In the genomic region with DNA sequence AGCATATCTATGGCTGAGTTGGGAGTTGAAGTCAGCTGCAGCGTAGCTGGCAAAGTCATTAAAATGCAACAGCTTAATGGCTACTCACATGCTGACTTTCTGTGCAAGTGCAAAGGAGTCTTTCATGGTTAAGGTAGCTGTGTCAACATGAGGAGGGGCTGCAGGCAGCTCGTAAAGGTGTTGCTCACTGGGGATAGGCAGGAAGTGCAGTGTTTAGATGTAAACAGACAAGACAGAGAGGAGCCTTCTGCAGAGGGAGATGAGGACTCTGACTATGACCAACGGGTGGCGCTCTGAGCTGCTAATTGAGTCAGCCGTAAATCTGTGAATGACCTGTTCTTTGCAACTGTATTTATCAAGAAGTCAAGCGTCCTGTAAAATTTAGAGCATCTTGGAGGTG, we compare ENCODE assay signal across 8 cellular contexts. TPM values are rescaled to one million over a fixed set of nuclear protein-coding genes. Genes with fewer than 3 reads are reported as not detected.
A peak's percentile ranks its signal among the peaks of the same experiment; 100 is the strongest.
DNase-seq lines count a peak whose midpoint lies in the region; ATAC-seq and TF ChIP-seq lines count a peak whose summit lies in the region.

No MANE protein-coding gene starts in this region.

- H3K36me3 ChIP-seq in SK-N-SH (replicated peaks in 1 of 2; ENCODE audit: control insufficient read depth in 1 of 2, insufficient read depth in 2 of 2, low read length in 1 of 2) (no peaks in the 10 kb centered on the region), gastrocnemius medialis (no peaks in the 10 kb centered on the region)

- TF ChIP-seq POLR2A in gastrocnemius medialis (IDR thresholded peaks at IDR 0.05): no peak
- no peak for TF ChIP-seq POLR2A in GM18505 (IDR thresholded peaks at IDR 0.05; ENCODE audit: borderline replicate concordance, extremely low read depth, insufficient read depth, insufficient read length)

- in situ Hi-C loops in gastrocnemius medialis (cut with MboI; ENCODE audit: low sequenced_read_pairs in 4 of 4): no loop called here

- peak; percentile 41 for TF ChIP-seq CTCF in SK-N-SH (IDR thresholded peaks at IDR 0.05)
- TF ChIP-seq CTCF in endothelial cell (IDR thresholded peaks at IDR 0.05; ENCODE audit: unreplicated experiment): peak; percentile 69
- TF ChIP-seq CTCF in gastrocnemius medialis (IDR thresholded peaks at IDR 0.05 in 4 of 5, conservative IDR thresholded peaks at IDR 0.05 in 1 of 5): peak in 1 of 5 experiments; percentile 16

- no peaks in the 10 kb centered on the region for H3K9me2 ChIP-seq in SK-N-SH

- peaks cover 3% of the 10 kb centered on the region for H3F3A ChIP-seq in SK-N-SH (replicated peaks; ENCODE audit: insufficient read depth)

- no peaks in the 10 kb centered on the region for H3K27me3 ChIP-seq in SK-N-SH (ENCODE audit: insufficient read depth)
- no peaks in the 10 kb centered on the region for H3K27me3 ChIP-seq in gastrocnemius medialis

- TF ChIP-seq EP300 in SK-N-SH (IDR thresholded peaks at IDR 0.05; ENCODE audit: borderline replicate concordance in 1 of 2, low read depth in 1 of 2, low read length in 1 of 2): no peak

- no peaks in the 10 kb centered on the region for H3K9me3 Mint-ChIP-seq in endothelial cell (ENCODE audit: unreplicated experiment)
- no peaks in the 10 kb centered on the region for H3K9me3 Mint-ChIP-seq in activated T-helper 2 cell treated with anti-CD3 and anti-CD28 coated beads, Interferon-gamma antibody, Interleukin-2, Interleukin-4, amounts not matched to agents 10 μg/mL and 5 μg/mL and 100 μg/mL, durations not matched to agents 14 hours and 24 hours and 36 hours

- no peaks in the 10 kb centered on the region for H3K9me3 ChIP-seq in SK-N-SH
- H3K9me3 ChIP-seq in gastrocnemius medialis: no peaks in the 10 kb centered on the region

- H4K20me1 ChIP-seq in SK-N-SH (ENCODE audit: insufficient read depth): no peaks in the 10 kb centered on the region

- no peak overlapping the region for H3K9ac ChIP-seq in SK-N-SH

- H3K36me3 Mint-ChIP-seq in endothelial cell (ENCODE audit: low read depth, unreplicated experiment): no peaks in the 10 kb centered on the region
- H3K36me3 Mint-ChIP-seq in activated T-helper 2 cell treated with anti-CD3 and anti-CD28 coated beads, Interferon-gamma antibody, Interleukin-2, Interleukin-4, amounts not matched to agents 10 μg/mL and 5 μg/mL and 100 μg/mL, durations not matched to agents 14 hours and 24 hours and 36 hours (ENCODE audit: low read depth): no peaks in the 10 kb centered on the region

- H3K4me3 ChIP-seq in SK-N-SH (ENCODE audit: low read depth in 2 of 2, low read length in 1 of 2): no peak overlapping the region
- H3K4me3 ChIP-seq in gastrocnemius medialis: no peak overlapping the region

- peaks cover 27% of the 10 kb centered on the region for H3K4me1 Mint-ChIP-seq in endothelial cell (ENCODE audit: unreplicated experiment)
- H3K4me1 Mint-ChIP-seq in activated T-helper 2 cell treated with anti-CD3 and anti-CD28 coated beads, Interferon-gamma antibody, Interleukin-2, Interleukin-4, amounts not matched to agents 10 μg/mL and 5 μg/mL and 100 μg/mL, durations not matched to agents 14 hours and 24 hours and 36 hours (ENCODE audit: low read depth): no peaks in the 10 kb centered on the region

- CTCF ChIA-PET in SK-N-SH (lab: Yijun Ruan, JAX): interaction anchor here (0.5 to 4.5 kb wide), 5 partner anchors 43 to 422 kb away, joined by 3 to 20 read pairs (median 3); no protein-coding TSS in a partner anchor

- no peak overlapping the region for H3K4me2 ChIP-seq in SK-N-SH

- intact Hi-C loops in gastrocnemius medialis (cut with DNase I; ENCODE audit: low total_unique reads): no loop called here
- intact Hi-C loops in activated T-helper 2 cell treated with anti-CD3 and anti-CD28 coated beads, Interferon-gamma antibody, Interleukin-2, Interleukin-4, amounts not matched to agents 10 μg/mL and 5 μg/mL and 100 μg/mL, durations not matched to agents 14 hours and 24 hours and 36 hours (cut with micrococcal nuclease): no loop called here

- H3K79me2 ChIP-seq in SK-N-SH (ENCODE audit: insufficient read depth): no peaks in the 10 kb centered on the region

- H3K4me1 ChIP-seq in SK-N-SH (ENCODE audit: control insufficient read depth in 1 of 2, insufficient read depth in 2 of 2, low read depth in 1 of 2, low read length in 1 of 2): peaks cover 0 to 17% of the 10 kb centered on the region in 2 experiments; a peak in 2 of 4 replicates
- H3K4me1 ChIP-seq in gastrocnemius medialis: peaks cover 0 to 28% of the 10 kb centered on the region in 2 donors

- no peak for ATAC-seq in SK-N-SH treated with all-trans-retinoic acid at 6 μM for 48 hours
- ATAC-seq in gastrocnemius medialis: no peak
- ATAC-seq in GM18505 (IDR thresholded peaks at IDR 0.05; ENCODE audit: unreplicated experiment): no peak

- no peaks in the 10 kb centered on the region for H3K27me3 Mint-ChIP-seq in endothelial cell (ENCODE audit: unreplicated experiment)
- H3K27me3 Mint-ChIP-seq in activated T-helper 2 cell treated with anti-CD3 and anti-CD28 coated beads, Interferon-gamma antibody, Interleukin-2, Interleukin-4, amounts not matched to agents 10 μg/mL and 5 μg/mL and 100 μg/mL, durations not matched to agents 14 hours and 24 hours and 36 hours (ENCODE audit: low read depth): peaks cover 2% of the 10 kb centered on the region

- POLR2A ChIA-PET in SK-N-SH (lab: Yijun Ruan, JAX): no interaction called here

- peak; percentile 40; the same call in 1 of the 2 replicates for TF ChIP-seq RAD21 in SK-N-SH (IDR thresholded peaks at IDR 0.05; ENCODE audit: low read length)

- H3K27ac ChIP-seq in SK-N-SH (ENCODE audit: low read depth in 2 of 2, low read length in 1 of 2) (no peak overlapping the region), gastrocnemius medialis (peak overlapping the region in 3 of 4 donors; percentile 4 to 15 (median 5))

- H3K4me3 Mint-ChIP-seq in endothelial cell (ENCODE audit: unreplicated experiment): no peak overlapping the region
- no peak overlapping the region for H3K4me3 Mint-ChIP-seq in activated T-helper 2 cell treated with anti-CD3 and anti-CD28 coated beads, Interferon-gamma antibody, Interleukin-2, Interleukin-4, amounts not matched to agents 10 μg/mL and 5 μg/mL and 100 μg/mL, durations not matched to agents 14 hours and 24 hours and 36 hours (ENCODE audit: low read depth)

- 82% methylated on average over 6 of the region's 6 CpGs for WGBS in SK-N-SH (ENCODE audit: low lambda C conversion rate)

- H2AFZ ChIP-seq in SK-N-SH (ENCODE audit: low read depth): no peak overlapping the region

- DNase-seq in SK-N-SH: no peak
- peak; percentile 2 to 33 for DNase-seq in NCI-H187 (lab: John Stamatoyannopoulos, UW)
- peak; percentile 64 for DNase-seq in endothelial cell (ENCODE audit: low spot score)
- no peak for DNase-seq in gastrocnemius medialis
- DNase-seq in stimulated activated CD8-positive, alpha-beta memory T cell treated with anti-CD3 and anti-CD28 coated beads, Interleukin-4, amount 100 ng/mL, for 48 hours: no peak
- no peak for DNase-seq in activated T-helper 2 cell treated with anti-CD3 and anti-CD28 coated beads, Interferon-gamma antibody, Interleukin-2, Interleukin-4, amounts not matched to agents 10 μg/mL and 5 μg/mL and 100 μg/mL, durations not matched to agents 14 hours and 24 hours and 36 hours (ENCODE audit: low spot score)

- H3K27ac Mint-ChIP-seq in endothelial cell (ENCODE audit: unreplicated experiment): no peak overlapping the region
- H3K27ac Mint-ChIP-seq in activated T-helper 2 cell treated with anti-CD3 and anti-CD28 coated beads, Interferon-gamma antibody, Interleukin-2, Interleukin-4, amounts not matched to agents 10 μg/mL and 5 μg/mL and 100 μg/mL, durations not matched to agents 14 hours and 24 hours and 36 hours: no peak overlapping the region

TF ChIP-seq in SK-N-SH, 30 proteins besides CTCF, POLR2A, EP300 and RAD21 (continues in another document):
- TF ChIP-seq, protein P1, sequence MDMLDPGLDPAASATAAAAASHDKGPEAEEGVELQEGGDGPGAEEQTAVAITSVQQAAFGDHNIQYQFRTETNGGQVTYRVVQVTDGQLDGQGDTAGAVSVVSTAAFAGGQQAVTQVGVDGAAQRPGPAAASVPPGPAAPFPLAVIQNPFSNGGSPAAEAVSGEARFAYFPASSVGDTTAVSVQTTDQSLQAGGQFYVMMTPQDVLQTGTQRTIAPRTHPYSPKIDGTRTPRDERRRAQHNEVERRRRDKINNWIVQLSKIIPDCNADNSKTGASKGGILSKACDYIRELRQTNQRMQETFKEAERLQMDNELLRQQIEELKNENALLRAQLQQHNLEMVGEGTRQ (IDR thresholded peaks at IDR 0.05; ENCODE audit: borderline replicate concordance, low read depth, low read length): no peak

TF ChIP-seq in SK-N-SH treated with all-trans-retinoic acid at 6 μM for 48 hours, 23 proteins besides CTCF, POLR2A, EP300 and RAD21 (continues in another document):
- TF ChIP-seq ISL1 (CRISPR knock-in tag; IDR thresholded peaks at IDR 0.05): no peak
- TF ChIP-seq, protein P2, sequence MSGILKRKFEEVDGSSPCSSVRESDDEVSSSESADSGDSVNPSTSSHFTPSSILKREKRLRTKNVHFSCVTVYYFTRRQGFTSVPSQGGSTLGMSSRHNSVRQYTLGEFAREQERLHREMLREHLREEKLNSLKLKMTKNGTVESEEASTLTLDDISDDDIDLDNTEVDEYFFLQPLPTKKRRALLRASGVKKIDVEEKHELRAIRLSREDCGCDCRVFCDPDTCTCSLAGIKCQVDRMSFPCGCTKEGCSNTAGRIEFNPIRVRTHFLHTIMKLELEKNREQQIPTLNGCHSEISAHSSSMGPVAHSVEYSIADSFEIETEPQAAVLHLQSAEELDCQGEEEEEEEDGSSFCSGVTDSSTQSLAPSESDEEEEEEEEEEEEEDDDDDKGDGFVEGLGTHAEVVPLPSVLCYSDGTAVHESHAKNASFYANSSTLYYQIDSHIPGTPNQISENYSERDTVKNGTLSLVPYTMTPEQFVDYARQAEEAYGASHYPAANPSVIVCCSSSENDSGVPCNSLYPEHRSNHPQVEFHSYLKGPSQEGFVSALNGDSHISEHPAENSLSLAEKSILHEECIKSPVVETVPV (CRISPR knock-in tag; IDR thresholded peaks at IDR 0.05): no peak

RNA-seq across cellular contexts. Expression of gene CAVIN2, which starts 22.3 kb away (rescaled TPM):
- 1.5 and 1.7 TPM in 2 replicates for polyA plus RNA-seq in SK-N-SH (2012; rRNA removed)
- polyA plus RNA-seq in SK-N-SH (2012; cell fraction: cytosol; rRNA removed): 1.4 and 1.7 TPM in 2 replicates
- polyA plus RNA-seq in SK-N-SH (2012; cell fraction: nucleus; rRNA removed): 1.2 and 1.5 TPM in 2 replicates
- total RNA-seq in endothelial cell (ENCODE audit: unreplicated experiment) (4.4 TPM), gastrocnemius medialis (10 to 100 TPM; 15.1 to 35.4 (median 31.1) TPM)
- total RNA-seq in activated T-helper 2 cell treated with anti-CD3 and anti-CD28 coated beads, Interferon-gamma antibody, Interleukin-2, Interleukin-4, amounts not matched to agents 10 μg/mL and 5 μg/mL and 100 μg/mL, durations not matched to agents 14 hours and 24 hours and 36 hours: not detected in 2 replicates

Comparison
In these comparisons a context has a peak if more than half of its experiments do, and no peak if none do; other contexts are left out.
1. DNase-seq: peak in NCI-H187 (2 of 2) and endothelial cell (single experiment); none in SK-N-SH (single experiment), gastrocnemius medialis (0 of 2), stimulated activated CD8-positive, alpha-beta memory T cell treated with anti-CD3 and anti-CD28 coated beads, Interleukin-4, amount 100 ng/mL, for 48 hours (single experiment) and activated T-helper 2 cell treated with anti-CD3 and anti-CD28 coated beads, Interferon-gamma antibody, Interleukin-2, Interleukin-4, amounts not matched to agents 10 μg/mL and 5 μg/mL and 100 μg/mL, durations not matched to agents 14 hours and 24 hours and 36 hours (single experiment).
2. H3K27ac ChIP-seq: peak in gastrocnemius medialis (3 of 4); none in SK-N-SH (0 of 2).